13 cellular contexts compared by ENCODE assay signal in the genomic region with DNA sequence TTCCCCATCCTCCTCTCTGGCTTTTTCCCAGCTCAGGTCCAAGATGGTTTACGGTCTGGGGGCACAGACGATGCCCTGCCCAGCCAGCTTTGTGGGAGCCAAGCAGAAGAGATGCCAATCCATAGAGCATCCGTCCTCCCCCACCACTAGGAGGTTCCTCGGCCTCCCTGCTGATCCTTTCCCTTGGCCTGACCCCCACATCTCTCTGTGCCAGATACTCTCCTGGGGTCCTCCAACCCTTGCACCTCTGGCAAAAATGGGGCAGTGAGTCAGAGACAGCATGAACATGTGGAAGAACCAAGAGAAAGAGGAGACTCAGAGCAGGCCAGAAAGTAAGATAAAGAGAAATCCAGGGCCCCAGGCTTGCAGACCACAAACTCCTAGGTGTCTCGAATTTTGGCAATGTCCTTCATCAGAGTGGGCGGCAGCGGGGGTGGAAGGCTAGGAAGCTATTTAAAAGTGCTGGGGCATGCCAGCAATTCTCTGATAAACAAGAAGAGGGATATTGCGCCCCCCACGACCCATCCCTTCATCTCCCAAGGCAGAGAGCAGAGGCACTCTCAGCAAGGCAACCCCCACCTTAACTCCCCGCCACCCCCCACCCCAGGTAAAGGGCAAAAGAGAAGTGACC. TPM values are rescaled to one million over a fixed set of nuclear protein-coding genes. Genes with fewer than 3 reads are reported as not detected.
DNase-seq lines count a peak whose midpoint lies in the region; ATAC-seq and TF ChIP-seq lines count a peak whose summit lies in the region.
"Had no signal": no experiment of that assay in that cellular context is flagged by ENCODE, and none has a peak within 500 bp of the region (broad histone marks: within the 10 kb centered on the region; RNA-seq: fewer than 3 reads in every experiment).

No MANE protein-coding gene starts in this region.

- TF ChIP-seq CTCF in fibroblast of villous mesenchyme (IDR thresholded peaks at IDR 0.05; ENCODE audit: insufficient read depth, low read depth, low read length) (no peak), retinal pigment epithelial cell (conservative IDR thresholded peaks at IDR 0.05; ENCODE audit: low read depth, low read length) (peak; percentile 17)

- DNase-seq in T-helper 17 cell (no peak), fibroblast of villous mesenchyme (ENCODE audit: low read depth) (peak; percentile 7), retinal pigment epithelial cell (ENCODE audit: low read depth) (no peak), iPS-NIHi7 (ENCODE audit: extremely low spot score) (no peak), HT-29 (ENCODE audit: low spot score) (no peak)
- DNase-seq: activated naive CD4-positive, alpha-beta T cell treated with anti-CD3 and anti-CD28 coated beads, Interleukin-2, amount 50 U/mL, for 16 hours; colonic mucosa; NCI-H1417 treated with DMSO at 0.1 percent for 48 hours had no signal

- ATAC-seq in T-helper 17 cell (no peak), HG02885 (IDR thresholded peaks at IDR 0.05; ENCODE audit: poor library complexity, unreplicated experiment) (no peak), HG02938 (IDR thresholded peaks at IDR 0.05; ENCODE audit: unreplicated experiment) (no peak)

- H3K4me1 ChIP-seq in ES-I3 (ENCODE audit: insufficient read depth, low read length) = peaks cover 86% of the 10 kb centered on the region

- H3K27me3 Mint-ChIP-seq in T-helper 17 cell = peaks cover 8% of the 10 kb centered on the region

- H3K9ac ChIP-seq in ES-I3 (ENCODE audit: low read depth, low read length) = 0 out of 2 replicates have a peak overlapping the region, but pooled peaks have one; percentile 17

- no peak overlapping the region for H3K4me3 ChIP-seq in fibroblast of villous mesenchyme (ENCODE audit: low read depth, low read length)
- peak overlapping the region; percentile 30 for H3K4me3 ChIP-seq in retinal pigment epithelial cell (ENCODE audit: low read length)
- H3K4me3 ChIP-seq: colonic mucosa, HAP-1 had no signal

- H3K9me3 ChIP-seq in ES-I3 (ENCODE audit: control insufficient read depth, insufficient read depth, low read length) (no peaks in the 10 kb centered on the region), T-helper 17 cell (ENCODE audit: control insufficient read depth, low read length, poor library complexity, severe bottlenecking) (no peaks in the 10 kb centered on the region)
- H3K9me3 ChIP-seq: colonic mucosa, HAP-1, neutrophil had no signal

- no peaks in the 10 kb centered on the region for H3K36me3 Mint-ChIP-seq in T-helper 17 cell (ENCODE audit: low read depth)

- no peaks in the 10 kb centered on the region for H3K36me3 ChIP-seq in ES-I3 (ENCODE audit: insufficient read depth, low read length)
- H3K36me3 ChIP-seq: colonic mucosa, HAP-1, neutrophil had no signal

- peak overlapping the region; percentile 54 for H3K27ac Mint-ChIP-seq in T-helper 17 cell

- H3K4me1 Mint-ChIP-seq in T-helper 17 cell = peaks cover 25% of the 10 kb centered on the region

- no peak overlapping the region for H3K4me3 Mint-ChIP-seq in T-helper 17 cell

RNA-seq across cellular contexts. Expression of gene BLACAT1, which starts 11.4 kb away (rescaled TPM):
- total RNA-seq in T-helper 17 cell (under 1 TPM; 0.10 TPM), fibroblast of villous mesenchyme (not detected in 2 replicates)
- 1.8 and 1.9 TPM in 2 replicates for total RNA-seq in HT-29 (2014; rRNA removed; shearing (Covaris generic))

RNA-seq across cellular contexts. Expression of gene LEMD1, which starts 22.6 kb away (rescaled TPM):
- total RNA-seq in T-helper 17 cell (not detected), fibroblast of villous mesenchyme (not detected in 2 replicates)
- total RNA-seq in HT-29 (2014; rRNA removed; shearing (Covaris generic)) = 3.8 and 7.1 TPM in 2 replicates
